Comparison of ENCODE assay signal across 15 cellular contexts in the genomic region with DNA sequence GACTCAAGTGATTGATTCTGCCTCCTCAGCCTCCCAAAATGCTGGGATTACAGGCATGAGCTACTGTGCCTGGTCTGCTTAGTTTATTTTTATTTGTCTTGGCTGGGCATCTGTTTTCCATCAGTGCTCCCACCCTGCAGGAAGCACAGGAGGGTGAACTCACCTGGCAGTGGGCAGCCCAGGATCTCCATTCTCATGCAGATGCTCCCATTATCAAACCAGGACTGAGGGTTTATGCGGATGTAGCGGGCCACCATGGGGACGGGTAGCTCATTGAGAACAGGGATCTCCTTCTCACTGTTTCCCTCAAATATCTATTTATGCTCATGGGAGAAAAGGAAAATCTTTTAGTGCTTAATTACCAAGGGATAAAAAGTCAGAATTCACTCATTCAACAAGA.
DNase-seq lines count a peak whose midpoint lies in the region; ATAC-seq and TF ChIP-seq lines count a peak whose summit lies in the region.
"Had no signal": no experiment of that assay in that cellular context is flagged by ENCODE, and none has a peak within 500 bp of the region (broad histone marks: within the 10 kb centered on the region; RNA-seq: fewer than 3 reads in every experiment).

No MANE protein-coding gene starts in this region.

- no peak for ATAC-seq in HG02610 (IDR thresholded peaks at IDR 0.05; ENCODE audit: unreplicated experiment)
- ATAC-seq in CD8-positive, alpha-beta T cell: no peak

- no peak overlapping the region for H3K4me3 ChIP-seq in H7 (ENCODE audit: insufficient read depth, low read depth, low read length)
- H3K4me3 ChIP-seq in CD8-positive, alpha-beta T cell (ENCODE audit: low read depth, low read length): no peak overlapping the region

- POLR2A ChIA-PET in CD8-positive, alpha-beta T cell (lab: Charles Lee): no interaction called here

- no peak overlapping the region for H3K4me3 Mint-ChIP-seq in osteocyte (ENCODE audit: unreplicated experiment)
- no peak overlapping the region for H3K4me3 Mint-ChIP-seq in CD8-positive, alpha-beta T cell
- H3K4me3 Mint-ChIP-seq: B cell; CD4-positive, alpha-beta T cell; IgD-negative memory B cell had no signal

- no peak overlapping the region for H3K27ac Mint-ChIP-seq in osteocyte (ENCODE audit: unreplicated experiment)
- H3K27ac Mint-ChIP-seq in CD8-positive, alpha-beta T cell: no peak overlapping the region
- H3K27ac Mint-ChIP-seq: B cell; CD4-positive, alpha-beta T cell; IgD-negative memory B cell had no signal

- H3K4me1 Mint-ChIP-seq in osteocyte (ENCODE audit: unreplicated experiment): no peaks in the 10 kb centered on the region
- H3K4me1 Mint-ChIP-seq in CD8-positive, alpha-beta T cell (ENCODE audit: low read depth): no peaks in the 10 kb centered on the region
- H3K4me1 Mint-ChIP-seq: B cell, IgD-negative memory B cell had no signal

- H3K9me3 Mint-ChIP-seq in osteocyte (ENCODE audit: unreplicated experiment): peaks cover 15% of the 10 kb centered on the region
- H3K9me3 Mint-ChIP-seq in CD8-positive, alpha-beta T cell: no peaks in the 10 kb centered on the region
- H3K9me3 Mint-ChIP-seq: CD4-positive, alpha-beta T cell had no signal

- no peaks in the 10 kb centered on the region for H3K36me3 ChIP-seq in H7 (replicated peaks; ENCODE audit: control insufficient read depth, insufficient read depth, low read length)
- H3K36me3 ChIP-seq in CD8-positive, alpha-beta T cell (ENCODE audit: insufficient read depth, low read length): no peaks in the 10 kb centered on the region

- DNase-seq in H7 (peak; percentile 62), ecto neural progenitor cell (ENCODE audit: low spot score) (peak; percentile 8), iPS DF 19.7 (ENCODE audit: low read depth, low spot score) (peak; percentile 42), osteocyte (ENCODE audit: extremely low spot score, unreplicated experiment) (peak; percentile 57), cortex of kidney (lab: John Stamatoyannopoulos, UW) (no peak), midbrain (lab: John Stamatoyannopoulos, UW) (no peak)
- no peak for DNase-seq in CD8-positive, alpha-beta T cell
- DNase-seq: C1 segment of cervical spinal cord; CD4-positive, alpha-beta T cell; DMS153; DMS79 treated with DMSO at 0.1 percent for 48 hours; EL had no signal

- no peaks in the 10 kb centered on the region for H3K27me3 ChIP-seq in H7 (ENCODE audit: control insufficient read depth, insufficient read depth, low read length)
- H3K27me3 ChIP-seq in CD8-positive, alpha-beta T cell (ENCODE audit: insufficient read depth, low read length): no peaks in the 10 kb centered on the region

- TF ChIP-seq CTCF in osteocyte (IDR thresholded peaks at IDR 0.05): no peak
- TF ChIP-seq CTCF in CD8-positive, alpha-beta T cell (IDR thresholded peaks at IDR 0.05): no peak

- no peaks in the 10 kb centered on the region for H3K27me3 Mint-ChIP-seq in osteocyte (ENCODE audit: unreplicated experiment)
- no peaks in the 10 kb centered on the region for H3K27me3 Mint-ChIP-seq in CD8-positive, alpha-beta T cell (ENCODE audit: low read depth)
- H3K27me3 Mint-ChIP-seq: CD4-positive, alpha-beta T cell; IgD-negative memory B cell had no signal

- no peaks in the 10 kb centered on the region for H3K4me1 ChIP-seq in CD8-positive, alpha-beta T cell (ENCODE audit: insufficient read depth, low read length)

- H3K9me3 ChIP-seq in CD8-positive, alpha-beta T cell (ENCODE audit: low read length): no peaks in the 10 kb centered on the region

- CTCF ChIA-PET in CD8-positive, alpha-beta T cell (lab: Charles Lee): no interaction called here

- H3K36me3 Mint-ChIP-seq in osteocyte (ENCODE audit: unreplicated experiment): no peaks in the 10 kb centered on the region
- no peaks in the 10 kb centered on the region for H3K36me3 Mint-ChIP-seq in CD8-positive, alpha-beta T cell
- H3K36me3 Mint-ChIP-seq: IgD-negative memory B cell had no signal

- intact Hi-C loops in CD8-positive, alpha-beta T cell (cut with DNase I, micrococcal nuclease): no loop called here

- H3K27ac ChIP-seq in CD8-positive, alpha-beta T cell (ENCODE audit: low read depth, low read length): no peak overlapping the region

Comparison
In these comparisons a context has a peak if more than half of its experiments do, and no peak if none do; other contexts are left out.
1. DNase-seq: peak in H7 (single experiment), ecto neural progenitor cell (single experiment), iPS DF 19.7 (single experiment) and osteocyte (single experiment); none in cortex of kidney (single experiment), midbrain (single experiment) and CD8-positive, alpha-beta T cell (0 of 7).